In the genomic region with DNA sequence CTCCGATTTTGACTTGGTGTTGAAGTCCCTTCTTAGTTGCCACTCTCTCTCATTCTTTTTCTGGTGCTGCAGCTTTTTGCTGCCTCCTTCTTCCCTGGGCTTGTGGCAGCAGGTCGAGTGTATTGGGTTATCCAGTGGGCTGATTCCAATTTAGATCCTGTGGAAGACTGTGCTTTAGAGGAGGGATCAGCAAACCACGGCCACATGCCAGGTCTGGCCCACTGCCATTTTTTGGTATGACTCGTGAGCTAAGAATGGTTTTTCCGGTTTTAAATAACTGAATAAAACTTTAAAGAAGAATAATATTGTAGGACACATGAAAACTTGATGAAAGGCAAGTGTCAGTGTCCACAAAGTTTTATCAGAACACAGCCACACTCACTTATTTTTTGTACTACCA, we compare ENCODE assay signal across 12 cellular contexts.
DNase-seq lines count a peak whose midpoint lies in the region; ATAC-seq and TF ChIP-seq lines count a peak whose summit lies in the region.
"Had no signal": no experiment of that assay in that cellular context is flagged by ENCODE, and none has a peak within 500 bp of the region (broad histone marks: within the 10 kb centered on the region; RNA-seq: fewer than 3 reads in every experiment).

No MANE protein-coding gene starts in this region.

- H3K27ac ChIP-seq in dorsolateral prefrontal cortex = no peak overlapping the region
- H3K27ac ChIP-seq: cardiac muscle cell, gastroesophageal sphincter had no signal

- H3K4me3 ChIP-seq in skeletal muscle cell (ENCODE audit: low read depth, low read length) (no peak overlapping the region), dorsolateral prefrontal cortex (no peak overlapping the region)
- H3K4me3 ChIP-seq: cardiac muscle cell, gastroesophageal sphincter had no signal

- no peaks in the 10 kb centered on the region for H3K27me3 ChIP-seq in dorsolateral prefrontal cortex
- H3K27me3 ChIP-seq: cardiac muscle cell, gastroesophageal sphincter had no signal

- no peak for TF ChIP-seq CTCF in dorsolateral prefrontal cortex (IDR thresholded peaks at IDR 0.05 in 54 of 56, conservative IDR thresholded peaks at IDR 0.05 in 2 of 56; ENCODE audit: low read depth in 1 of 56, partially characterized antibody in 56 of 56)

- DNase-seq in GM04504 (ENCODE audit: low read depth) = peak; percentile 37
- peak; percentile 14 for DNase-seq in NCI-H2171 (lab: John Stamatoyannopoulos, UW)
- DNase-seq in dermis blood vessel endothelial cell = peak; percentile 16
- peak; percentile 44 for DNase-seq in skeletal muscle cell (ENCODE audit: low read depth)
- no peak for DNase-seq in dorsolateral prefrontal cortex
- no peak for DNase-seq in activated CD4-positive, CD25-positive, alpha-beta regulatory T cell treated with anti-CD3 and anti-CD28 coated beads, Interleukin-2, amount 50 U/mL, for 72 hours
- DNase-seq: DND-41; NCI-H1048; stimulated activated CD4-positive, alpha-beta T cell treated with anti-CD3 and anti-CD28 coated beads, Interleukin-4, amount 100 ng/mL, for 24 hours had no signal

- intact Hi-C loops in dorsolateral prefrontal cortex (cut with DNase I) = no loop called here

- no peak for ATAC-seq in HG03039 (IDR thresholded peaks at IDR 0.05; ENCODE audit: unreplicated experiment)
- ATAC-seq: gastroesophageal sphincter had no signal

Comparison
In these comparisons a context has a peak if more than half of its experiments do, and no peak if none do; other contexts are left out.
1. DNase-seq: peak in GM04504 (single experiment), NCI-H2171 (single experiment), dermis blood vessel endothelial cell (single experiment) and skeletal muscle cell (single experiment); none in dorsolateral prefrontal cortex (0 of 10) and activated CD4-positive, CD25-positive, alpha-beta regulatory T cell treated with anti-CD3 and anti-CD28 coated beads, Interleukin-2, amount 50 U/mL, for 72 hours (single experiment).